ENCODE assay signal across 9 cellular contexts in the genomic region with DNA sequence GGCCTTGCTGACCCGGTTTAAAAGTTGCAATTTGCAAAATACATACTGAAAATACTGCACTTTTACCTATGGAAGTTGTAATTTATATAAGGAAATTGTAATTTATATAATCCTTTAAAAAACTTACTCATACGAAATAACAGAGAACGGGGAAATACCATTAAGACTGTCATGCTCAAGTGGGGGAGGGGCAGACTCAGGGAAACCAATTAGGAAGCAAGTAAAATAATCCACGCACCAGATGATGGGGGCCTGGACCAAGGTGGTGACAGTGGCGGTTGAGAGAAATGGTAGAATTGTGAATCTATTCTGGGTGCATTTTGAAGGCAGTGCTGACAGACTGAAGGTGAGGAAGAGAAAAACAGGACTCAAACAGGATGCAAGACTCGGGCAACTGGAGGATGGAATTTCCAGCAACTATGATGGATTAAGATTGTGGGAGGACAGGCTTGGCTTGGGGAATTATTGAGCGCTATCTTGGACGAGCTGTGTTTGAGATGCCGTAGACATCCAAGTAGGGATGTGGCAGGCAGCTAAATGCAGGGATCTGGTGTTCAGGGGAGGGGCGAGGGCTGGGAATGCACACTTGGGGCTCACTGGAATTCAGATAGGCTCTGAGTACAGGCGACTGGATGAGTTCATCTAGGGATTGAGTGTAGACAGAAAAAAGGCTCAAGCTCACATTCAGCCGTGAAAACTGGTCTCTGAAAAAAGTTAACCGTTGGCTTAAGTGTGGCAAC. TPM values are rescaled to one million over a fixed set of nuclear protein-coding genes. Genes with fewer than 3 reads are reported as not detected.
DNase-seq lines count a peak whose midpoint lies in the region; ATAC-seq and TF ChIP-seq lines count a peak whose summit lies in the region.
"Had no signal": no experiment of that assay in that cellular context is flagged by ENCODE, and none has a peak within 500 bp of the region (broad histone marks: within the 10 kb centered on the region; RNA-seq: fewer than 3 reads in every experiment).

No MANE protein-coding gene starts in this region.

- intact Hi-C loops in activated B cell treated with CpG ODN at 0.5 μM for 24 hours (cut with micrococcal nuclease) (loop anchor here (1.0 to 2.0 kb wide), 5 partner anchors 57 to 1880 kb away; partner anchors contain the start of genes BRWD1, HMGN1 and PSMG1), prostate gland (cut with DNase I) (loop anchor here (5.0 kb wide), 1 partner anchor 132 kb away; the partner anchor contains the start of gene BRWD1)

- no peaks in the 10 kb centered on the region for H3K36me3 ChIP-seq in prostate gland

- WGBS in prostate gland: 24% methylated on average over 13 of the region's 13 CpGs

- no peaks in the 10 kb centered on the region for H3K27me3 ChIP-seq in prostate gland (replicated peaks; ENCODE audit: insufficient read depth)

- POLR2A ChIA-PET in activated B cell treated with CpG ODN at 0.5 μM for 24 hours (lab: Charles Lee): interaction anchor here (0.6 to 2.1 kb wide), 4 partner anchors 11 to 1999 kb away, joined by 3 to 7 read pairs (median 3); partner anchors contain the start of gene BRWD1

- H3K27ac Mint-ChIP-seq in activated naive CD4-positive, alpha-beta T cell treated with anti-CD3 and anti-CD28 coated beads, Interleukin-2, amount 50 U/mL, for 24 hours: peak overlapping the region; percentile 93
- H3K27ac Mint-ChIP-seq in activated B cell treated with CpG ODN at 0.5 μM for 24 hours (peak overlapping the region; percentile 78), glutamatergic neuron (ENCODE audit: unreplicated experiment) (no peak overlapping the region)

- TF ChIP-seq CTCF in activated B cell treated with CpG ODN at 0.5 μM for 24 hours (IDR thresholded peaks at IDR 0.05) (no peak), glutamatergic neuron (IDR thresholded peaks at IDR 0.05; ENCODE audit: partially characterized antibody, unreplicated experiment) (no peak), prostate gland (IDR thresholded peaks at IDR 0.05) (no peak)

- TF ChIP-seq POLR2A in prostate gland (IDR thresholded peaks at IDR 0.05): no peak

- peak overlapping the region; percentile 66 to 69 for H3K4me3 ChIP-seq in prostate gland

- CTCF ChIA-PET in activated B cell treated with CpG ODN at 0.5 μM for 24 hours (lab: Charles Lee): interaction anchor here (0.5 kb wide), 1 partner anchor 13 kb away, joined by 3 read pairs; no protein-coding TSS in a partner anchor

- H3K9me3 Mint-ChIP-seq in activated naive CD4-positive, alpha-beta T cell treated with anti-CD3 and anti-CD28 coated beads, Interleukin-2, amount 50 U/mL, for 24 hours: no peaks in the 10 kb centered on the region
- H3K9me3 Mint-ChIP-seq in activated B cell treated with CpG ODN at 0.5 μM for 24 hours (no peaks in the 10 kb centered on the region), glutamatergic neuron (ENCODE audit: unreplicated experiment) (peaks cover 3% of the 10 kb centered on the region)

- H3K27ac ChIP-seq in prostate gland: peak overlapping the region; percentile 83 to 86

- peaks cover 16% of the 10 kb centered on the region for H3K4me1 Mint-ChIP-seq in activated naive CD4-positive, alpha-beta T cell treated with anti-CD3 and anti-CD28 coated beads, Interleukin-2, amount 50 U/mL, for 24 hours
- H3K4me1 Mint-ChIP-seq in activated B cell treated with CpG ODN at 0.5 μM for 24 hours (peaks cover 12% of the 10 kb centered on the region), glutamatergic neuron (ENCODE audit: low read depth, unreplicated experiment) (peaks cover 8% of the 10 kb centered on the region)

- no peak for ATAC-seq in activated B cell treated with CpG ODN at 0.5 μM for 24 hours (ENCODE audit: low read depth)

- no peaks in the 10 kb centered on the region for H3K4me1 ChIP-seq in prostate gland (replicated peaks)

- no peaks in the 10 kb centered on the region for H3K9me3 ChIP-seq in prostate gland

- H3K36me3 Mint-ChIP-seq in activated naive CD4-positive, alpha-beta T cell treated with anti-CD3 and anti-CD28 coated beads, Interleukin-2, amount 50 U/mL, for 24 hours: no peaks in the 10 kb centered on the region
- H3K36me3 Mint-ChIP-seq in activated B cell treated with CpG ODN at 0.5 μM for 24 hours (ENCODE audit: low read depth) (peaks cover 6% of the 10 kb centered on the region), glutamatergic neuron (ENCODE audit: unreplicated experiment) (no peaks in the 10 kb centered on the region)

- peak overlapping the region; percentile 96 for H3K4me3 Mint-ChIP-seq in activated naive CD4-positive, alpha-beta T cell treated with anti-CD3 and anti-CD28 coated beads, Interleukin-2, amount 50 U/mL, for 24 hours
- H3K4me3 Mint-ChIP-seq in activated B cell treated with CpG ODN at 0.5 μM for 24 hours: peak overlapping the region; percentile 94
- peak overlapping the region; percentile 97 for H3K4me3 Mint-ChIP-seq in glutamatergic neuron (ENCODE audit: unreplicated experiment)

- no peak for DNase-seq in activated naive CD4-positive, alpha-beta T cell (lab: John Stamatoyannopoulos, UW)
- no peak for DNase-seq in activated B cell treated with CpG ODN at 0.5 μM for 24 hours
- DNase-seq in glutamatergic neuron: no peak
- no peak for DNase-seq in prostate gland (ENCODE audit: low spot score)
- DNase-seq in NCI-H2081 (lab: John Stamatoyannopoulos, UW): no peak
- DNase-seq in effector CD4-positive, alpha-beta T cell: no peak
- no peak for DNase-seq in globus pallidus (ENCODE audit: low spot score)

- H3K27me3 Mint-ChIP-seq in activated naive CD4-positive, alpha-beta T cell treated with anti-CD3 and anti-CD28 coated beads, Interleukin-2, amount 50 U/mL, for 24 hours: peaks cover 6% of the 10 kb centered on the region
- peaks cover 11% of the 10 kb centered on the region for H3K27me3 Mint-ChIP-seq in activated B cell treated with CpG ODN at 0.5 μM for 24 hours
- H3K27me3 Mint-ChIP-seq in glutamatergic neuron (ENCODE audit: unreplicated experiment): peaks cover 2% of the 10 kb centered on the region

RNA-seq across cellular contexts. Expression of gene LCA5L, which starts 1.0 kb away (rescaled TPM):
- total RNA-seq in activated B cell treated with CpG ODN at 0.5 μM for 24 hours: 0.33 and 0.86 TPM in 2 replicates
- not detected for total RNA-seq in glutamatergic neuron (ENCODE audit: unreplicated experiment)
- 10 to 100 TPM in 1 of 2 donors, 1 to 10 TPM in 1; 3.7 to 11.1 TPM for total RNA-seq in prostate gland
- total RNA-seq: mononuclear cell had no signal

RNA-seq across cellular contexts. Expression of gene SH3BGR, which starts 7.2 kb away (rescaled TPM):
- total RNA-seq in activated B cell treated with CpG ODN at 0.5 μM for 24 hours: 0.33 and 1.2 TPM in 2 replicates
- total RNA-seq in glutamatergic neuron (ENCODE audit: unreplicated experiment): 1.5 TPM
- total RNA-seq in prostate gland: 1 to 10 TPM; 4.8 to 5.1 TPM
- total RNA-seq: mononuclear cell had no signal
